Comparison of ENCODE assay signal across 8 cellular contexts in genomic region chr19:4139614-4140236, GRCh38. TPM values are rescaled to one million over a fixed set of nuclear protein-coding genes. Genes with fewer than 3 reads are reported as not detected.
DNase-seq lines count a peak whose midpoint lies in the region; ATAC-seq and TF ChIP-seq lines count a peak whose summit lies in the region.

No MANE protein-coding gene starts in this region.

- intact Hi-C loops in A673 (cut with micrococcal nuclease; ENCODE audit: unreplicated experiment), result loop anchor here (10.0 kb wide), 1 partner anchor 65 kb away; no protein-coding TSS in a partner anchor
- intact Hi-C loops in dorsolateral prefrontal cortex (cut with DNase I), result no loop called here

- in situ Hi-C loops in GM13977 (cut with MboI; ENCODE audit: low pct_unique_long_range_greater_than_20kb, low sequenced_read_pairs, unreplicated experiment), result no loop called here

- H2BK5ac ChIP-seq in mesenchymal stem cell (ENCODE audit: low read depth, low read length, poor library complexity, severe bottlenecking), result no peak overlapping the region

- H2BK120ac ChIP-seq in mesenchymal stem cell (ENCODE audit: low read depth, low read length), result no peak overlapping the region

- H3K27me3 ChIP-seq in A673 (replicated peaks; ENCODE audit: insufficient read depth, low read depth, low read length, poor library complexity) (peaks cover under 1% of the 10 kb centered on the region), dorsolateral prefrontal cortex (no peaks in the 10 kb centered on the region), mesenchymal stem cell (ENCODE audit: control insufficient read depth in 1 of 2, insufficient read depth in 1 of 2, low read length in 2 of 2) (peaks cover 0 to 8% of the 10 kb centered on the region in 2 experiments)

- H3K4me1 ChIP-seq in A673 (ENCODE audit: insufficient read depth, low read length, poor library complexity, severe bottlenecking) (no peaks in the 10 kb centered on the region), mesenchymal stem cell (ENCODE audit: control insufficient read depth, insufficient read depth, low read depth, low read length) (peaks cover 3% of the 10 kb centered on the region)

- H3K9ac ChIP-seq in mesenchymal stem cell (ENCODE audit: low read length), result no peak overlapping the region

- TF ChIP-seq CTCF in A673 (conservative IDR thresholded peaks at IDR 0.05; ENCODE audit: low read depth, low read length) (peak; percentile 91), GM13977 (IDR thresholded peaks at IDR 0.05; ENCODE audit: extremely low read depth, insufficient read depth, missing control alignments) (peak; percentile 94), dorsolateral prefrontal cortex (IDR thresholded peaks at IDR 0.05 in 54 of 56, conservative IDR thresholded peaks at IDR 0.05 in 2 of 56; ENCODE audit: low read depth in 1 of 56, partially characterized antibody in 56 of 56) (peak; percentile 32 to 85 (median 70))

- no peak overlapping the region for H4K91ac ChIP-seq in mesenchymal stem cell (ENCODE audit: low read length)

- H2BK15ac ChIP-seq in mesenchymal stem cell (ENCODE audit: low read depth, poor library complexity, severe bottlenecking), result no peak overlapping the region

- no peak overlapping the region for H2BK12ac ChIP-seq in mesenchymal stem cell (ENCODE audit: low read length in 2 of 2)

- H2AK5ac ChIP-seq in mesenchymal stem cell (ENCODE audit: low read length, severe bottlenecking), result no peak overlapping the region

- POLR2A ChIA-PET in A673 (lab: Charles Lee; ENCODE audit: low non-redundant PET), result no interaction called here

- H3K23ac ChIP-seq in mesenchymal stem cell (ENCODE audit: low read length in 2 of 2), result no peak overlapping the region

- 40% methylated on average over 13 of the region's 14 CpGs for WGBS in mesenchymal stem cell

- H3K18ac ChIP-seq in mesenchymal stem cell (ENCODE audit: low read depth in 1 of 2, low read length in 2 of 2), result peak overlapping the region in 1 of 2 experiments; percentile 16

- H3K9me3 ChIP-seq in A673 (ENCODE audit: low read depth, low read length, poor library complexity, severe bottlenecking), result no peaks in the 10 kb centered on the region
- H3K9me3 ChIP-seq in mesenchymal stem cell (ENCODE audit: control insufficient read depth, low read length), result no peaks in the 10 kb centered on the region

- H3K36me3 ChIP-seq in A673 (ENCODE audit: insufficient read depth, low read length, poor library complexity, severe bottlenecking) (no peaks in the 10 kb centered on the region), mesenchymal stem cell (ENCODE audit: control insufficient read depth in 1 of 2, insufficient read depth in 2 of 2, low read depth in 1 of 2, low read length in 2 of 2) (no peaks in the 10 kb centered on the region)

- H2AFZ ChIP-seq in mesenchymal stem cell (ENCODE audit: low read depth, low read length), result no peak overlapping the region

- H3K4ac ChIP-seq in mesenchymal stem cell (ENCODE audit: low read depth in 1 of 2, low read length in 2 of 2), result no peak overlapping the region

- H3K14ac ChIP-seq in mesenchymal stem cell (ENCODE audit: low read length in 2 of 2), result no peak overlapping the region

- H3K4me2 ChIP-seq in mesenchymal stem cell (ENCODE audit: low read length, poor library complexity, severe bottlenecking), result no peak overlapping the region

- no peak overlapping the region for H4K8ac ChIP-seq in mesenchymal stem cell (ENCODE audit: low read length)

- H3K27ac ChIP-seq in A673 (ENCODE audit: low read depth, low read length, poor library complexity, severe bottlenecking), result no peak overlapping the region
- H3K27ac ChIP-seq in dorsolateral prefrontal cortex, result no peak overlapping the region
- H3K27ac ChIP-seq in mesenchymal stem cell (ENCODE audit: low read length, poor library complexity, severe bottlenecking), result no peak overlapping the region

- no peak for ATAC-seq in GM21786 (IDR thresholded peaks at IDR 0.05; ENCODE audit: unreplicated experiment)

- no TSS peak for BruUV-seq in A673 (replicated peaks; lab: Mats Ljungman, UMichigan)

- H3K4me3 ChIP-seq in A673 (ENCODE audit: low read depth, low read length, poor library complexity, severe bottlenecking) (no peak overlapping the region), dorsolateral prefrontal cortex (peak overlapping the region in 3 of 59 donors; percentile 6 to 9 (median 7)), mesenchymal stem cell (ENCODE audit: insufficient read depth in 1 of 2, low read depth in 1 of 2, low read length in 2 of 2) (no peak overlapping the region)

- H3K79me1 ChIP-seq in mesenchymal stem cell (replicated peaks; ENCODE audit: low read length, poor library complexity, severe bottlenecking), result no peaks in the 10 kb centered on the region

- CTCF ChIA-PET in A673 (lab: Charles Lee), result interaction anchor here (0.5 to 1.9 kb wide), 16 partner anchors 9 to 1306 kb away, joined by 3 to 15 read pairs (median 4); partner anchors contain the start of gene ZBTB7A

- peak; percentile 77 for DNase-seq in A673 (ENCODE audit: low spot score)
- peak; percentile 87 for DNase-seq in GM13977 (ENCODE audit: low spot score)
- peak; percentile 80 for DNase-seq in NCI-H510A treated with DMSO at 0.1 percent for 48 hours (lab: John Stamatoyannopoulos, UW)
- DNase-seq in activated CD4-positive, alpha-beta T cell treated with anti-CD3 and anti-CD28 coated beads, Interleukin-2, amount 50 U/mL, for 24 hours (ENCODE audit: low read depth in 1 of 2, low spot score in 1 of 2), result peak; percentile 82 to 84
- peak; percentile 56 to 79 (median 71) for DNase-seq in dorsolateral prefrontal cortex
- DNase-seq in mesenchymal stem cell, result peak; percentile 60
- DNase-seq in stimulated activated CD8-positive, alpha-beta memory T cell treated with anti-CD3 and anti-CD28 coated beads, Interleukin-15, amount 100 ng/mL, for 4 hours (ENCODE audit: low read depth in 2 of 2), result peak; percentile 59 to 75

RNA-seq across cellular contexts. Expression of gene CREB3L3, which starts 13.7 kb away (rescaled TPM):
- total RNA-seq in A673 (2021) (not detected in 2 replicates), dorsolateral prefrontal cortex (1 to 10 TPM in 53 of 120 experiments, under 1 TPM in 63, not detected in 4; 0.21 to 3.2 (median 0.93) TPM)
- polyA plus RNA-seq in mesenchymal stem cell (2013, experiment 1 of 2), result 0.03 TPM
- polyA plus RNA-seq in mesenchymal stem cell (2013, experiment 2 of 2), result 0.05 TPM

RNA-seq across cellular contexts. Expression of gene MAP2K2, which starts 15.8 kb away (rescaled TPM):
- total RNA-seq in A673 (2021) (185 and 198 TPM in 2 replicates), dorsolateral prefrontal cortex (100 to 1,000 TPM; 118 to 197 (median 143) TPM)
- 184 TPM for polyA plus RNA-seq in mesenchymal stem cell (2013, experiment 1 of 2)
- 179 TPM for polyA plus RNA-seq in mesenchymal stem cell (2013, experiment 2 of 2)

RNA-seq across cellular contexts. Expression of gene SIRT6, which starts 42.6 kb away (rescaled TPM):
- 36.3 and 39.3 TPM in 2 replicates for total RNA-seq in A673 (2021)
- 10 to 100 TPM; 13.5 to 37.9 (median 21.8) TPM for total RNA-seq in dorsolateral prefrontal cortex
- polyA plus RNA-seq in mesenchymal stem cell (2013, experiment 1 of 2), result 16.5 TPM
- 16.2 TPM for polyA plus RNA-seq in mesenchymal stem cell (2013, experiment 2 of 2)

RNA-seq across cellular contexts. Expression of gene ANKRD24, which starts 42.8 kb away (rescaled TPM):
- 10.9 and 12.2 TPM in 2 replicates for total RNA-seq in A673 (2021)
- total RNA-seq in dorsolateral prefrontal cortex, result 10 to 100 TPM; 15.8 to 64.8 (median 32.6) TPM
- polyA plus RNA-seq in mesenchymal stem cell (2013, experiment 1 of 2), result 0.12 TPM
- 0.14 TPM for polyA plus RNA-seq in mesenchymal stem cell (2013, experiment 2 of 2)
